In genomic region chr2:173741715-173742114, GRCh38 we compare ENCODE assay signal across 20 cellular contexts.
A peak's percentile ranks its signal among the peaks of the same experiment; 100 is the strongest.
DNase-seq lines count a peak whose midpoint lies in the region; ATAC-seq and TF ChIP-seq lines count a peak whose summit lies in the region.
"Had no signal": no experiment of that assay in that cellular context is flagged by ENCODE, and none has a peak within 500 bp of the region (broad histone marks: within the 10 kb centered on the region; RNA-seq: fewer than 3 reads in every experiment).

No MANE protein-coding gene starts in this region.

- H3K4me1 ChIP-seq in foreskin keratinocyte = no peaks in the 10 kb centered on the region
- H3K4me1 ChIP-seq: BLaER1 treated with 17β-estradiol and CSF1 and Interleukin-3, amounts not matched to agents 10 nM and 100 nM; left lung; tibial artery had no signal

- H3K27ac ChIP-seq in foreskin keratinocyte = no peak overlapping the region
- H3K27ac ChIP-seq: 22Rv1; BLaER1 treated with 17β-estradiol and CSF1 and Interleukin-3, amounts not matched to agents 10 nM and 100 nM; left lung; ovary; tibial artery had no signal

- TF ChIP-seq CTCF in foreskin keratinocyte (conservative IDR thresholded peaks at IDR 0.05) = no peak

- H3K27me3 ChIP-seq in foreskin keratinocyte = peaks cover 18% of the 10 kb centered on the region
- H3K27me3 ChIP-seq: BLaER1 treated with 17β-estradiol and CSF1 and Interleukin-3, amounts not matched to agents 10 nM and 100 nM; ovary had no signal

- DNase-seq in DMS 273 (lab: John Stamatoyannopoulos, UW; ENCODE audit: unreplicated experiment) = peak; percentile 24
- no peak for DNase-seq in DMS 273 treated with DMSO at 0.1 percent for 48 hours (lab: John Stamatoyannopoulos, UW)
- DNase-seq in NCI-H510A treated with DMSO at 0.1 percent for 48 hours (lab: John Stamatoyannopoulos, UW) = peak; percentile 87
- DNase-seq in kidney tubule cell (ENCODE audit: low spot score) = peak; percentile 92
- no peak for DNase-seq in GM19240 (ENCODE audit: insufficient read length, low spot score)
- DNase-seq in foreskin keratinocyte = no peak
- DNase-seq: activated CD8-positive, alpha-beta memory T cell treated with anti-CD3 and anti-CD28 coated beads, Interleukin-2, amount 50 U/mL, for 4 hours; activated naive CD4-positive, alpha-beta T cell; aorta; KBM-7; left lung; NCI-H1436; NCI-H774; ovary; tibial artery had no signal

- TF ChIP-seq RAD21 in Ishikawa (IDR thresholded peaks at IDR 0.05; ENCODE audit: low read depth) = no peak

- no peak for TF ChIP-seq EP300 in Ishikawa (IDR thresholded peaks at IDR 0.05; ENCODE audit: borderline replicate concordance)

- ATAC-seq in foreskin keratinocyte (no peak), HG02610 (IDR thresholded peaks at IDR 0.05; ENCODE audit: unreplicated experiment) (no peak)
- ATAC-seq: left lung; stimulated activated memory B cell treated with anti-CD40 and anti-IgM and Interleukin-4, amounts not matched to agents 10 μg/mL and 1 μg/mL and 100 μg/mL, for 72 hours had no signal

TF ChIP-seq in Ishikawa, 13 proteins besides CTCF, POLR2A, EP300 and RAD21:
- TF ChIP-seq TEAD4 (IDR thresholded peaks at IDR 0.05) = no peak
- TF ChIP-seq NFIC (IDR thresholded peaks at IDR 0.05) = peak; percentile 56
- TF ChIP-seq, protein P1, sequence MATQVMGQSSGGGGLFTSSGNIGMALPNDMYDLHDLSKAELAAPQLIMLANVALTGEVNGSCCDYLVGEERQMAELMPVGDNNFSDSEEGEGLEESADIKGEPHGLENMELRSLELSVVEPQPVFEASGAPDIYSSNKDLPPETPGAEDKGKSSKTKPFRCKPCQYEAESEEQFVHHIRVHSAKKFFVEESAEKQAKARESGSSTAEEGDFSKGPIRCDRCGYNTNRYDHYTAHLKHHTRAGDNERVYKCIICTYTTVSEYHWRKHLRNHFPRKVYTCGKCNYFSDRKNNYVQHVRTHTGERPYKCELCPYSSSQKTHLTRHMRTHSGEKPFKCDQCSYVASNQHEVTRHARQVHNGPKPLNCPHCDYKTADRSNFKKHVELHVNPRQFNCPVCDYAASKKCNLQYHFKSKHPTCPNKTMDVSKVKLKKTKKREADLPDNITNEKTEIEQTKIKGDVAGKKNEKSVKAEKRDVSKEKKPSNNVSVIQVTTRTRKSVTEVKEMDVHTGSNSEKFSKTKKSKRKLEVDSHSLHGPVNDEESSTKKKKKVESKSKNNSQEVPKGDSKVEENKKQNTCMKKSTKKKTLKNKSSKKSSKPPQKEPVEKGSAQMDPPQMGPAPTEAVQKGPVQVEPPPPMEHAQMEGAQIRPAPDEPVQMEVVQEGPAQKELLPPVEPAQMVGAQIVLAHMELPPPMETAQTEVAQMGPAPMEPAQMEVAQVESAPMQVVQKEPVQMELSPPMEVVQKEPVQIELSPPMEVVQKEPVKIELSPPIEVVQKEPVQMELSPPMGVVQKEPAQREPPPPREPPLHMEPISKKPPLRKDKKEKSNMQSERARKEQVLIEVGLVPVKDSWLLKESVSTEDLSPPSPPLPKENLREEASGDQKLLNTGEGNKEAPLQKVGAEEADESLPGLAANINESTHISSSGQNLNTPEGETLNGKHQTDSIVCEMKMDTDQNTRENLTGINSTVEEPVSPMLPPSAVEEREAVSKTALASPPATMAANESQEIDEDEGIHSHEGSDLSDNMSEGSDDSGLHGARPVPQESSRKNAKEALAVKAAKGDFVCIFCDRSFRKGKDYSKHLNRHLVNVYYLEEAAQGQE (IDR thresholded peaks at IDR 0.05; ENCODE audit: low read depth) = no peak
- TF ChIP-seq CEBPB (IDR thresholded peaks at IDR 0.05) = no peak

Comparison
In these comparisons a context has a peak if more than half of its experiments do, and no peak if none do; other contexts are left out.
1. DNase-seq: peak in DMS 273 (single experiment), NCI-H510A treated with DMSO at 0.1 percent for 48 hours (single experiment) and kidney tubule cell (single experiment); none in DMS 273 treated with DMSO at 0.1 percent for 48 hours (single experiment), GM19240 (single experiment) and foreskin keratinocyte (0 of 2).